1 cellular context compared by ENCODE assay signal in the genomic region with DNA sequence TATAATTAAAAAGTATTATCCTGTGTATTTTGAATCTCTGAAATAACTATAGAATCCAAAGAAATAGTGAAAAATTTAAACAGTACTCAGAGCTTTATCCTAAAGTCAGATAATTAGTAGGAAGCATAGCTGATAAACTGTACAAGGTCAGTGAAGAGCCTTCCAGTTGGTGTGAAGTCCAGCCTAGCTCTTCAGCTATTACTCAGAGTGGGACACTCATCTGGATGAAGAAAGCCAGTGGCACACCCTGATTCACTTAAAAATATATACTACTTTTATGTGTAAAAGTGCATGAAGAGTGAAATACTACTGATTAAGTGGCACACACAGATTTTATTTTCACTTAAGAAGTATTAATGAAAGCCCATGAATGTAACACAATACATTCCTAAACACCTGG.
TF ChIP-seq lines count a peak whose summit lies in the region.

No MANE protein-coding gene starts in this region.

TF ChIP-seq in GM23338, 12 proteins besides CTCF, POLR2A, EP300 and RAD21 (continued from another document):
- TF ChIP-seq, protein P1, sequence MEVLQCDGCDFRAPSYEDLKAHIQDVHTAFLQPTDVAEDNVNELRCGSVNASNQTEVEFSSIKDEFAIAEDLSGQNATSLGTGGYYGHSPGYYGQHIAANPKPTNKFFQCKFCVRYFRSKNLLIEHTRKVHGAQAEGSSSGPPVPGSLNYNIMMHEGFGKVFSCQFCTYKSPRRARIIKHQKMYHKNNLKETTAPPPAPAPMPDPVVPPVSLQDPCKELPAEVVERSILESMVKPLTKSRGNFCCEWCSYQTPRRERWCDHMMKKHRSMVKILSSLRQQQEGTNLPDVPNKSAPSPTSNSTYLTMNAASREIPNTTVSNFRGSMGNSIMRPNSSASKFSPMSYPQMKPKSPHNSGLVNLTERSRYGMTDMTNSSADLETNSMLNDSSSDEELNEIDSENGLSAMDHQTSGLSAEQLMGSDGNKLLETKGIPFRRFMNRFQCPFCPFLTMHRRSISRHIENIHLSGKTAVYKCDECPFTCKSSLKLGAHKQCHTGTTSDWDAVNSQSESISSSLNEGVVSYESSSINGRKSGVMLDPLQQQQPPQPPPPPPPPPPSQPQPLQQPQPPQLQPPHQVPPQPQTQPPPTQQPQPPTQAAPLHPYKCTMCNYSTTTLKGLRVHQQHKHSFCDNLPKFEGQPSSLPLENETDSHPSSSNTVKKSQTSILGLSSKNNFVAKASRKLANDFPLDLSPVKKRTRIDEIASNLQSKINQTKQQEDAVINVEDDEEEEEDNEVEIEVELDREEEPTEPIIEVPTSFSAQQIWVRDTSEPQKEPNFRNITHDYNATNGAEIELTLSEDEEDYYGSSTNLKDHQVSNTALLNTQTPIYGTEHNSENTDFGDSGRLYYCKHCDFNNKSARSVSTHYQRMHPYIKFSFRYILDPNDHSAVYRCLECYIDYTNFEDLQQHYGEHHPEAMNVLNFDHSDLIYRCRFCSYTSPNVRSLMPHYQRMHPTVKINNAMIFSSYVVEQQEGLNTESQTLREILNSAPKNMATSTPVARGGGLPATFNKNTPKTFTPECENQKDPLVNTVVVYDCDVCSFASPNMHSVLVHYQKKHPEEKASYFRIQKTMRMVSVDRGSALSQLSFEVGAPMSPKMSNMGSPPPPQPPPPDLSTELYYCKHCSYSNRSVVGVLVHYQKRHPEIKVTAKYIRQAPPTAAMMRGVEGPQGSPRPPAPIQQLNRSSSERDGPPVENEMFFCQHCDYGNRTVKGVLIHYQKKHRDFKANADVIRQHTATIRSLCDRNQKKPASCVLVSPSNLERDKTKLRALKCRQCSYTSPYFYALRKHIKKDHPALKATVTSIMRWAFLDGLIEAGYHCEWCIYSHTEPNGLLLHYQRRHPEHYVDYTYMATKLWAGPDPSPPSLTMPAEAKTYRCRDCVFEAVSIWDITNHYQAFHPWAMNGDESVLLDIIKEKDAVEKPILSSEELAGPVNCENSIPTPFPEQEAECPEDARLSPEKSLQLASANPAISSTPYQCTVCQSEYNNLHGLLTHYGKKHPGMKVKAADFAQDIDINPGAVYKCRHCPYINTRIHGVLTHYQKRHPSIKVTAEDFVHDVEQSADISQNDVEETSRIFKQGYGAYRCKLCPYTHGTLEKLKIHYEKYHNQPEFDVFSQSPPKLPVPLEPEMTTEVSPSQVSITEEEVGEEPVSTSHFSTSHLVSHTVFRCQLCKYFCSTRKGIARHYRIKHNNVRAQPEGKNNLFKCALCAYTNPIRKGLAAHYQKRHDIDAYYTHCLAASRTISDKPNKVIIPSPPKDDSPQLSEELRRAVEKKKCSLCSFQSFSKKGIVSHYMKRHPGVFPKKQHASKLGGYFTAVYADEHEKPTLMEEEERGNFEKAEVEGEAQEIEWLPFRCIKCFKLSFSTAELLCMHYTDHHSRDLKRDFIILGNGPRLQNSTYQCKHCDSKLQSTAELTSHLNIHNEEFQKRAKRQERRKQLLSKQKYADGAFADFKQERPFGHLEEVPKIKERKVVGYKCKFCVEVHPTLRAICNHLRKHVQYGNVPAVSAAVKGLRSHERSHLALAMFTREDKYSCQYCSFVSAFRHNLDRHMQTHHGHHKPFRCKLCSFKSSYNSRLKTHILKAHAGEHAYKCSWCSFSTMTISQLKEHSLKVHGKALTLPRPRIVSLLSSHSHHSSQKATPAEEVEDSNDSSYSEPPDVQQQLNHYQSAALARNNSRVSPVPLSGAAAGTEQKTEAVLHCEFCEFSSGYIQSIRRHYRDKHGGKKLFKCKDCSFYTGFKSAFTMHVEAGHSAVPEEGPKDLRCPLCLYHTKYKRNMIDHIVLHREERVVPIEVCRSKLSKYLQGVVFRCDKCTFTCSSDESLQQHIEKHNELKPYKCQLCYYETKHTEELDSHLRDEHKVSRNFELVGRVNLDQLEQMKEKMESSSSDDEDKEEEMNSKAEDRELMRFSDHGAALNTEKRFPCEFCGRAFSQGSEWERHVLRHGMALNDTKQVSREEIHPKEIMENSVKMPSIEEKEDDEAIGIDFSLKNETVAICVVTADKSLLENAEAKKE (CRISPR knock-in tag; IDR thresholded peaks at IDR 0.05) = no peak
- TF ChIP-seq STAT1 (IDR thresholded peaks at IDR 0.05; ENCODE audit: unreplicated experiment) (no peak), CREB1 (CRISPR knock-in tag; IDR thresholded peaks at IDR 0.05; ENCODE audit: low read depth) (no peak), REST (IDR thresholded peaks at IDR 0.05; ENCODE audit: unreplicated experiment) (no peak), JUNB (IDR thresholded peaks at IDR 0.05; ENCODE audit: unreplicated experiment) (no peak), ZNF114 (CRISPR knock-in tag; IDR thresholded peaks at IDR 0.05) (no peak), ZNF331 (CRISPR knock-in tag; IDR thresholded peaks at IDR 0.05; ENCODE audit: low read depth) (no peak), EZH2 (IDR thresholded peaks at IDR 0.05; ENCODE audit: low read depth, unreplicated experiment) (no peak), NANOG (IDR thresholded peaks at IDR 0.05; ENCODE audit: borderline replicate concordance) (no peak)
- TF ChIP-seq, protein P2, sequence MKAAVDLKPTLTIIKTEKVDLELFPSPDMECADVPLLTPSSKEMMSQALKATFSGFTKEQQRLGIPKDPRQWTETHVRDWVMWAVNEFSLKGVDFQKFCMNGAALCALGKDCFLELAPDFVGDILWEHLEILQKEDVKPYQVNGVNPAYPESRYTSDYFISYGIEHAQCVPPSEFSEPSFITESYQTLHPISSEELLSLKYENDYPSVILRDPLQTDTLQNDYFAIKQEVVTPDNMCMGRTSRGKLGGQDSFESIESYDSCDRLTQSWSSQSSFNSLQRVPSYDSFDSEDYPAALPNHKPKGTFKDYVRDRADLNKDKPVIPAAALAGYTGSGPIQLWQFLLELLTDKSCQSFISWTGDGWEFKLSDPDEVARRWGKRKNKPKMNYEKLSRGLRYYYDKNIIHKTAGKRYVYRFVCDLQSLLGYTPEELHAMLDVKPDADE (IDR thresholded peaks at IDR 0.05) = no peak
